ENCODE assay signal across 1 cellular context in the genomic region with DNA sequence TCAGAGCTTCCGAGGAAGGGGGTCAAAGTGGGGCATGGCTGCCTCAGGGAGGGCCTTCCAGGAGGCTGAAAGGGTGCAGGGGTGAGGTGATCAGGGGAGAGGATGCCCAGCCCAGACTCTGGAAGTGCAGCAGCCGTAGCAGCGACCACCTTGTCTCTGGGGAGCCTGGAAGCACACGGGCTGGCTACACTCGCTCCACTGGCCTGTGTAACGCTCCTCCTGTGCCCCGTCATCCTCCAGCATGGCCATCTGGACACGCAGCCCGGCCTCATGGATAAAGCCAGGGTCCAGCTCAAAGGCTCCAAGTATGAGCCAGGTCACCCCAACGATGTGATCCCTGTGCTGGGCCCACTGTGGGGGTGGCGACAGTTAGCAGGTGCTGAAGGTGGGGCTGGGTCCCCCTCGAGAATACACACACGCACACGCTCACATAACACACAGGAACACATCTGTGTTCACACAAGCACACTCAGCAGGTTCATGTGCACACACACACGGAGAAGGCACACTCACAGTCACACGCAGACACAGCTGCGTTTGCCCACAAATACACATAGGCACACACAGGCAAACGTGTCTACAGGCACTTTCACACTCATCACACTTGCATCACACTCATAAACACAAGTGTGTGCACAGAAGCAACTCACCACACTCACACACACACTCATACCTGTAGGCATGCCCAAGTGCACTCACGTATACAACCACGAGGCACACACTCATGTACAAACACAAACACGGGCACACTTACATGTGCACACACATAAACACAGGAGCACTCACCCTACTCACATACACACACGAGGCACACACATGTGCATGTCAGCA.
TF ChIP-seq lines count a peak whose summit lies in the region.

No MANE protein-coding gene starts in this region.

TF ChIP-seq in H1, 55 proteins besides CTCF, POLR2A, EP300 and RAD21:
- TF ChIP-seq POLR2AphosphoS5 (IDR thresholded peaks at IDR 0.05; ENCODE audit: low read depth, low read length) (peak; percentile 15; the same call in 1 of the 2 replicates), SIRT6 (IDR thresholded peaks at IDR 0.05; ENCODE audit: low read length) (no peak)
TF ChIP-seq in H1: peak in this region for 1.
